Comparison of ENCODE assay signal across 16 cellular contexts in genomic region chrX:5810636-5811035, GRCh38.
DNase-seq lines count a peak whose midpoint lies in the region; ATAC-seq and TF ChIP-seq lines count a peak whose summit lies in the region.
"Had no signal": no experiment of that assay in that cellular context is flagged by ENCODE, and none has a peak within 500 bp of the region (broad histone marks: within the 10 kb centered on the region; RNA-seq: fewer than 3 reads in every experiment).

No MANE protein-coding gene starts in this region.

- H3K4me3 Mint-ChIP-seq in nephron: no peak overlapping the region
- H3K4me3 Mint-ChIP-seq: CD4-positive, CD25-positive, alpha-beta regulatory T cell; CD8-positive, alpha-beta memory T cell had no signal

- TF ChIP-seq CTCF in nephron (IDR thresholded peaks at IDR 0.05; ENCODE audit: unreplicated experiment in 3 of 3): no peak

- peaks cover 5% of the 10 kb centered on the region for H3K9me3 Mint-ChIP-seq in nephron

- peak overlapping the region in 2 of 3 experiments; percentile 44 to 70 for H3K27ac Mint-ChIP-seq in nephron
- H3K27ac Mint-ChIP-seq: CD4-positive, CD25-positive, alpha-beta regulatory T cell; CD8-positive, alpha-beta memory T cell had no signal

- DNase-seq in D341Med (ENCODE audit: low spot score) (peak; percentile 6), SK-N-DZ (ENCODE audit: low spot score) (peak; percentile 19), iPS-NIHi7 (ENCODE audit: extremely low spot score) (peak; percentile 11), H4 (ENCODE audit: low spot score) (no peak), SIG-M5 treated with dmso at 0.1 percent for 504 hours (lab: John Stamatoyannopoulos, UW; ENCODE audit: unreplicated experiment) (no peak)
- DNase-seq: ACHN; BE2C; C1 segment of cervical spinal cord; CD4-positive, CD25-positive, alpha-beta regulatory T cell; CD8-positive, alpha-beta memory T cell; COR-L47; DMS153; DMS79; GDM1 had no signal

- no peaks in the 10 kb centered on the region for H3K36me3 Mint-ChIP-seq in nephron (ENCODE audit: low read depth)
- H3K36me3 Mint-ChIP-seq: CD4-positive, CD25-positive, alpha-beta regulatory T cell; CD8-positive, alpha-beta memory T cell had no signal

- peaks cover 15% of the 10 kb centered on the region for H3K4me1 Mint-ChIP-seq in nephron
- H3K4me1 Mint-ChIP-seq: CD4-positive, CD25-positive, alpha-beta regulatory T cell; CD8-positive, alpha-beta memory T cell had no signal

- no peak for ATAC-seq in HG02588 (IDR thresholded peaks at IDR 0.05; ENCODE audit: unreplicated experiment)

- peaks cover 3% of the 10 kb centered on the region for H3K27me3 Mint-ChIP-seq in nephron (ENCODE audit: low read depth)
- H3K27me3 Mint-ChIP-seq: CD4-positive, CD25-positive, alpha-beta regulatory T cell; CD8-positive, alpha-beta memory T cell had no signal

Comparison
In these comparisons a context has a peak if more than half of its experiments do, and no peak if none do; other contexts are left out.
1. DNase-seq: peak in D341Med (single experiment), SK-N-DZ (single experiment) and iPS-NIHi7 (single experiment); none in H4 (single experiment) and SIG-M5 treated with dmso at 0.1 percent for 504 hours (single experiment).